ENCODE assay signal across 25 cellular contexts in genomic region chrX:44952329-44953027, GRCh38.
DNase-seq lines count a peak whose midpoint lies in the region; ATAC-seq and TF ChIP-seq lines count a peak whose summit lies in the region.
"Had no signal": no experiment of that assay in that cellular context is flagged by ENCODE, and none has a peak within 500 bp of the region (broad histone marks: within the 10 kb centered on the region; RNA-seq: fewer than 3 reads in every experiment).

No MANE protein-coding gene starts in this region.

- intact Hi-C loops in CD8-positive, alpha-beta T cell (cut with DNase I, micrococcal nuclease): no loop called here
- intact Hi-C loops in naive thymus-derived CD4-positive, alpha-beta T cell (cut with micrococcal nuclease): no loop called here

- no peaks in the 10 kb centered on the region for H4K20me1 ChIP-seq in H9 (ENCODE audit: control insufficient read depth, insufficient read depth, insufficient read length)

- H2BK12ac ChIP-seq in H9 (ENCODE audit: insufficient read length, low read depth, low read length): no peak overlapping the region

- H3K4me2 ChIP-seq in H9 (ENCODE audit: insufficient read depth, insufficient read length, low read length): peak overlapping the region; percentile 95

- H2AFZ ChIP-seq in H9 (ENCODE audit: low read length): no peak overlapping the region

- H3K4me1 Mint-ChIP-seq in CD8-positive, alpha-beta T cell (ENCODE audit: low read depth): peaks cover 60% of the 10 kb centered on the region
- H3K4me1 Mint-ChIP-seq in H9: peaks cover 28 to 43% of the 10 kb centered on the region in 2 experiments
- H3K4me1 Mint-ChIP-seq in endothelial cell (ENCODE audit: unreplicated experiment): peaks cover 26% of the 10 kb centered on the region
- H3K4me1 Mint-ChIP-seq in naive thymus-derived CD4-positive, alpha-beta T cell: peaks cover 23 to 92% (median 63%) of the 10 kb centered on the region in 7 donors

- no peaks in the 10 kb centered on the region for H3K27me3 ChIP-seq in CD8-positive, alpha-beta T cell (ENCODE audit: insufficient read depth, low read length)
- no peaks in the 10 kb centered on the region for H3K27me3 ChIP-seq in H9 (ENCODE audit: insufficient read depth, low read length)
- H3K27me3 ChIP-seq in naive thymus-derived CD4-positive, alpha-beta T cell (ENCODE audit: control insufficient read depth in 2 of 2, insufficient read depth in 2 of 2, low read length in 2 of 2): no peaks in the 10 kb centered on the region
- H3K27me3 ChIP-seq: ascending aorta had no signal

- no peak overlapping the region for H3K4me3 ChIP-seq in CD8-positive, alpha-beta T cell (ENCODE audit: low read depth, low read length)
- H3K4me3 ChIP-seq in naive thymus-derived CD4-positive, alpha-beta T cell (ENCODE audit: low read length): no peak overlapping the region
- H3K4me3 ChIP-seq: ascending aorta, thoracic aorta had no signal

- no peak overlapping the region for H3T11ph ChIP-seq in H9 (ENCODE audit: low read length)

- DNase-seq in CD8-positive, alpha-beta T cell: no peak
- DNase-seq in H9 (no peak), endothelial cell (ENCODE audit: low spot score) (no peak), KBM-7 (no peak), cerebellar nuclear complex (lab: John Stamatoyannopoulos, UW) (no peak)
- no peak for DNase-seq in naive thymus-derived CD4-positive, alpha-beta T cell
- DNase-seq in activated CD4-positive, CD25-positive, alpha-beta regulatory T cell treated with anti-CD3 and anti-CD28 coated beads, Interleukin-2, amount 50 U/mL, for 72 hours: no peak
- DNase-seq in stimulated activated naive CD4-positive, alpha-beta T cell (lab: John Stamatoyannopoulos, UW): no peak
- DNase-seq: activated CD8-positive, alpha-beta memory T cell treated with anti-CD3 and anti-CD28 coated beads for 24 hours; activated naive CD4-positive, alpha-beta T cell treated with anti-CD3 and anti-CD28 coated beads, Interleukin-2, amount 10 ng/mL, durations not matched to agents 7 days and 5 days; activated T-cell treated with anti-CD3 and anti-CD28 coated beads, Interleukin-2, amount 50 U/mL, for 72 hours; CD4-positive, alpha-beta memory T cell; DMS53; foreskin melanocyte; hippocampal formation; NCI-H1092 treated with DMSO at 0.1 percent for 48 hours; NCI-H2029 treated with DMSO at 0.1 percent for 48 hours; NCI-H226; NCI-H82; T1000 had no signal

- H3K9me3 ChIP-seq in CD8-positive, alpha-beta T cell (ENCODE audit: low read length): no peaks in the 10 kb centered on the region
- H3K9me3 ChIP-seq in H9 (ENCODE audit: control insufficient read depth, low read depth, low read length): peaks cover 7% of the 10 kb centered on the region
- H3K9me3 ChIP-seq in naive thymus-derived CD4-positive, alpha-beta T cell (ENCODE audit: control insufficient read depth in 2 of 3, low read length in 3 of 3): no peaks in the 10 kb centered on the region
- H3K9me3 ChIP-seq: ascending aorta, thoracic aorta had no signal

- peak overlapping the region; percentile 99 for H3K9ac ChIP-seq in H9 (ENCODE audit: extremely low read depth, insufficient read length, low read length)

- no peaks in the 10 kb centered on the region for H3K79me1 ChIP-seq in H9 (ENCODE audit: insufficient read depth, low read depth, low read length, poor library complexity, severe bottlenecking)

- no peaks in the 10 kb centered on the region for H3K36me3 ChIP-seq in CD8-positive, alpha-beta T cell (ENCODE audit: insufficient read depth, low read length)
- H3K36me3 ChIP-seq in naive thymus-derived CD4-positive, alpha-beta T cell (ENCODE audit: control insufficient read depth in 2 of 3, insufficient read depth in 3 of 3, low read length in 3 of 3): no peaks in the 10 kb centered on the region
- H3K36me3 ChIP-seq: ascending aorta, thoracic aorta had no signal

- H4K5ac ChIP-seq in H9 (ENCODE audit: insufficient read length, low read depth, low read length): no peak overlapping the region

- H3K4me1 ChIP-seq in CD8-positive, alpha-beta T cell (ENCODE audit: insufficient read depth, low read length): peaks cover 19% of the 10 kb centered on the region
- peaks cover 2% of the 10 kb centered on the region; the same call in 1 of the 2 replicates for H3K4me1 ChIP-seq in H9 (ENCODE audit: insufficient read depth, low read length)
- no peaks in the 10 kb centered on the region for H3K4me1 ChIP-seq in naive thymus-derived CD4-positive, alpha-beta T cell (ENCODE audit: control insufficient read depth in 2 of 2, insufficient read depth in 2 of 2, low read length in 2 of 2)

- H2AK5ac ChIP-seq in H9 (ENCODE audit: insufficient read length, low read length): no peak overlapping the region

- H3K27me3 Mint-ChIP-seq in CD8-positive, alpha-beta T cell (ENCODE audit: low read depth): no peaks in the 10 kb centered on the region
- H3K27me3 Mint-ChIP-seq in H9 (ENCODE audit: low read depth): no peaks in the 10 kb centered on the region
- H3K27me3 Mint-ChIP-seq in endothelial cell (ENCODE audit: unreplicated experiment): no peaks in the 10 kb centered on the region
- H3K27me3 Mint-ChIP-seq in naive thymus-derived CD4-positive, alpha-beta T cell: no peaks in the 10 kb centered on the region
- H3K27me3 Mint-ChIP-seq: activated naive CD4-positive, alpha-beta T cell treated with anti-CD3 and anti-CD28 coated beads, Interleukin-2, amount 10 ng/mL, durations not matched to agents 7 days and 5 days; CD4-positive, alpha-beta memory T cell; natural killer cell treated with Interleukin-12 subunit alpha and Interleukin-12 subunit beta and Interleukin-15 and Interleukin-18, amount 100 ng/mL, for 72 hours had no signal

- in situ Hi-C loops in KBM-7 (cut with MboI; ENCODE audit: low pct_unique_long_range_greater_than_20kb, low sequenced_read_pairs): no loop called here

- POLR2A ChIA-PET in CD8-positive, alpha-beta T cell (lab: Charles Lee): no interaction called here
- POLR2A ChIA-PET in naive thymus-derived CD4-positive, alpha-beta T cell (lab: Charles Lee): no interaction called here

- H2BK5ac ChIP-seq in H9 (ENCODE audit: insufficient read length, low read length): no peak overlapping the region

- CTCF ChIA-PET in CD8-positive, alpha-beta T cell (lab: Charles Lee): no interaction called here
- CTCF ChIA-PET in naive thymus-derived CD4-positive, alpha-beta T cell (lab: Charles Lee): no interaction called here

- no peaks in the 10 kb centered on the region for H3K36me3 Mint-ChIP-seq in CD8-positive, alpha-beta T cell
- peaks cover 7 to 18% (median 10%) of the 10 kb centered on the region in 3 experiments for H3K36me3 Mint-ChIP-seq in H9 (ENCODE audit: insufficient read depth in 1 of 3, low read depth in 3 of 3)
- H3K36me3 Mint-ChIP-seq in endothelial cell (ENCODE audit: low read depth, unreplicated experiment): no peaks in the 10 kb centered on the region
- H3K36me3 Mint-ChIP-seq in naive thymus-derived CD4-positive, alpha-beta T cell: peaks cover 0 to 13% (median 4%) of the 10 kb centered on the region in 5 donors
- H3K36me3 Mint-ChIP-seq: CD4-positive, alpha-beta memory T cell; natural killer cell treated with Interleukin-12 subunit alpha and Interleukin-12 subunit beta and Interleukin-15 and Interleukin-18, amount 100 ng/mL, for 72 hours had no signal

- no peak for ATAC-seq in CD8-positive, alpha-beta T cell
- ATAC-seq in naive thymus-derived CD4-positive, alpha-beta T cell: no peak
- ATAC-seq: activated T-cell treated with anti-CD3 and anti-CD28 coated beads, Interleukin-2, amount 50 U/mL, for 72 hours; esophagus mucosa; natural killer cell treated with Interleukin-12 subunit alpha and Interleukin-12 subunit beta and Interleukin-15 and Interleukin-18, amount 100 ng/mL, for 72 hours; Right ventricle myocardium inferior had no signal

- no peaks in the 10 kb centered on the region for H3K9me3 Mint-ChIP-seq in CD8-positive, alpha-beta T cell
- peaks cover 54 to 65% of the 10 kb centered on the region in 2 experiments for H3K9me3 Mint-ChIP-seq in H9
- no peaks in the 10 kb centered on the region for H3K9me3 Mint-ChIP-seq in endothelial cell (ENCODE audit: unreplicated experiment)
- H3K9me3 Mint-ChIP-seq in naive thymus-derived CD4-positive, alpha-beta T cell: peaks cover 0 to 2% (median 0%) of the 10 kb centered on the region in 11 donors
- H3K9me3 Mint-ChIP-seq: activated naive CD4-positive, alpha-beta T cell treated with anti-CD3 and anti-CD28 coated beads, Interleukin-2, amount 10 ng/mL, durations not matched to agents 7 days and 5 days; activated T-cell treated with anti-CD3 and anti-CD28 coated beads, Interleukin-2, amount 50 U/mL, for 72 hours; CD4-positive, alpha-beta memory T cell; natural killer cell treated with Interleukin-12 subunit alpha and Interleukin-12 subunit beta and Interleukin-15 and Interleukin-18, amount 100 ng/mL, for 72 hours had no signal

- H2BK15ac ChIP-seq in H9 (ENCODE audit: low read depth, low read length): no peak overlapping the region

- H3K4ac ChIP-seq in H9 (ENCODE audit: low read depth, low read length): no peak overlapping the region

- peak overlapping the region; percentile 75 for H3K27ac Mint-ChIP-seq in CD8-positive, alpha-beta T cell
- H3K27ac Mint-ChIP-seq in H9 (peak overlapping the region in 2 of 3 experiments; percentile 95 to 96; a peak in 4 of 7 replicates), endothelial cell (ENCODE audit: unreplicated experiment) (peak overlapping the region; percentile 45)
- no peak overlapping the region for H3K27ac Mint-ChIP-seq in naive thymus-derived CD4-positive, alpha-beta T cell
- H3K27ac Mint-ChIP-seq: activated naive CD4-positive, alpha-beta T cell treated with anti-CD3 and anti-CD28 coated beads, Interleukin-2, amount 10 ng/mL, durations not matched to agents 7 days and 5 days; activated T-cell treated with anti-CD3 and anti-CD28 coated beads, Interleukin-2, amount 50 U/mL, for 72 hours had no signal

- H2BK120ac ChIP-seq in H9 (ENCODE audit: low read depth, low read length, poor library complexity, severe bottlenecking): no peak overlapping the region

- WGBS in H9 (ENCODE audit: extremely low coverage, insufficient read length, low lambda C conversion rate): no CpG with 5 or more reads among the region's 19 CpGs

- no peak overlapping the region for H3K4me3 Mint-ChIP-seq in CD8-positive, alpha-beta T cell
- H3K4me3 Mint-ChIP-seq in H9 (peak overlapping the region; percentile 60 to 90), endothelial cell (ENCODE audit: unreplicated experiment) (peak overlapping the region; percentile 48)
- peak overlapping the region in 6 of 10 donors; percentile 7 to 74 (median 32) for H3K4me3 Mint-ChIP-seq in naive thymus-derived CD4-positive, alpha-beta T cell
- H3K4me3 Mint-ChIP-seq: activated naive CD4-positive, alpha-beta T cell treated with anti-CD3 and anti-CD28 coated beads, Interleukin-2, amount 10 ng/mL, durations not matched to agents 7 days and 5 days; activated T-cell treated with anti-CD3 and anti-CD28 coated beads, Interleukin-2, amount 50 U/mL, for 72 hours; natural killer cell treated with Interleukin-12 subunit alpha and Interleukin-12 subunit beta and Interleukin-15 and Interleukin-18, amount 100 ng/mL, for 72 hours had no signal

- H3K56ac ChIP-seq in H9 (ENCODE audit: insufficient read length, low read depth, low read length): no peak overlapping the region

- H3K27ac ChIP-seq in CD8-positive, alpha-beta T cell (ENCODE audit: low read depth, low read length): no peak overlapping the region
- H3K27ac ChIP-seq in H9 (ENCODE audit: insufficient read length, low read depth, low read length): no peak overlapping the region
- no peak overlapping the region for H3K27ac ChIP-seq in naive thymus-derived CD4-positive, alpha-beta T cell (ENCODE audit: low read depth, low read length)
- H3K27ac ChIP-seq: ascending aorta, thoracic aorta had no signal

- no peak overlapping the region for H2BK20ac ChIP-seq in H9 (ENCODE audit: low read depth, low read length, poor library complexity, severe bottlenecking)

- H4K8ac ChIP-seq in H9 (replicated peaks; ENCODE audit: insufficient read length, low read depth, low read length): no peak overlapping the region

- peaks cover 40% of the 10 kb centered on the region; the same call in 1 of the 2 replicates for H3K79me2 ChIP-seq in H9 (ENCODE audit: insufficient read depth, low read length)

- H3K23ac ChIP-seq in H9 (ENCODE audit: insufficient read length, low read depth, low read length): no peak overlapping the region

- no peak for TF ChIP-seq CTCF in CD8-positive, alpha-beta T cell (IDR thresholded peaks at IDR 0.05)
- no peak for TF ChIP-seq CTCF in H9 (conservative IDR thresholded peaks at IDR 0.05)
- no peak for TF ChIP-seq CTCF in endothelial cell (IDR thresholded peaks at IDR 0.05; ENCODE audit: unreplicated experiment)

- H4K91ac ChIP-seq in H9 (ENCODE audit: insufficient read length, low read depth, low read length): no peak overlapping the region

- H3K14ac ChIP-seq in H9 (ENCODE audit: insufficient read depth, low read length): no peak overlapping the region

- peak overlapping the region; percentile 58 for H3K18ac ChIP-seq in H9 (ENCODE audit: insufficient read length, low read depth, low read length)

- peaks cover 3% of the 10 kb centered on the region for H3K23me2 ChIP-seq in H9 (ENCODE audit: insufficient read length, low read depth, low read length, poor library complexity, severe bottlenecking)

Comparison
In these comparisons a context has a peak if more than half of its experiments do, and no peak if none do; other contexts are left out.
1. H3K27ac Mint-ChIP-seq: peak in CD8-positive, alpha-beta T cell (single experiment), H9 (2 of 3) and endothelial cell (single experiment); none in naive thymus-derived CD4-positive, alpha-beta T cell (0 of 9).